Comparison of ENCODE assay signal across 10 cellular contexts in genomic region chr10:69232252-69232651, GRCh38. TPM values are rescaled to one million over a fixed set of nuclear protein-coding genes. Genes with fewer than 3 reads are reported as not detected.
DNase-seq lines count a peak whose midpoint lies in the region; ATAC-seq and TF ChIP-seq lines count a peak whose summit lies in the region.
"Had no signal": no experiment of that assay in that cellular context is flagged by ENCODE, and none has a peak within 500 bp of the region (broad histone marks: within the 10 kb centered on the region; RNA-seq: fewer than 3 reads in every experiment).

No MANE protein-coding gene starts in this region.

- ATAC-seq in GM21526 (IDR thresholded peaks at IDR 0.05; ENCODE audit: low FRiP score, unreplicated experiment) = no peak

- H3K4me1 Mint-ChIP-seq in nephron = peaks cover 14% of the 10 kb centered on the region
- peaks cover 47% of the 10 kb centered on the region for H3K4me1 Mint-ChIP-seq in activated CD4-positive, alpha-beta memory T cell treated with anti-CD3 and anti-CD28 coated beads for 36 hours (ENCODE audit: low read depth)

- no peaks in the 10 kb centered on the region for H3K9me3 Mint-ChIP-seq in nephron
- H3K9me3 Mint-ChIP-seq in activated CD4-positive, alpha-beta memory T cell treated with anti-CD3 and anti-CD28 coated beads for 36 hours = no peaks in the 10 kb centered on the region
- H3K9me3 Mint-ChIP-seq: neural crest cell had no signal

- DNase-seq in Caki2 (ENCODE audit: low read depth) = peak; percentile 86
- DNase-seq in LoVo (ENCODE audit: low spot score) = peak; percentile 74
- DNase-seq in dermis blood vessel endothelial cell = peak; percentile 49
- DNase-seq in activated CD4-positive, alpha-beta memory T cell treated with anti-CD3 and anti-CD28 coated beads for 36 hours = no peak
- DNase-seq in OCI-M1 (lab: John Stamatoyannopoulos, UW) = no peak
- no peak for DNase-seq in mesenteric fat pad (ENCODE audit: low spot score)
- DNase-seq: NCI-H1417 had no signal

- TF ChIP-seq CTCF in nephron (IDR thresholded peaks at IDR 0.05; ENCODE audit: unreplicated experiment in 3 of 3) = no peak

- peak overlapping the region; percentile 85 to 96 (median 94) for H3K27ac Mint-ChIP-seq in nephron
- no peak overlapping the region for H3K27ac Mint-ChIP-seq in activated CD4-positive, alpha-beta memory T cell treated with anti-CD3 and anti-CD28 coated beads for 36 hours

- H3K4me3 Mint-ChIP-seq in nephron = no peak overlapping the region
- H3K4me3 Mint-ChIP-seq in activated CD4-positive, alpha-beta memory T cell treated with anti-CD3 and anti-CD28 coated beads for 36 hours = no peak overlapping the region
- H3K4me3 Mint-ChIP-seq: neural crest cell had no signal

- intact Hi-C loops in activated CD4-positive, alpha-beta memory T cell treated with anti-CD3 and anti-CD28 coated beads for 36 hours (cut with micrococcal nuclease) = no loop called here

- POLR2A ChIA-PET in activated CD4-positive, alpha-beta memory T cell treated with anti-CD3 and anti-CD28 coated beads for 36 hours (lab: Charles Lee) = no interaction called here

- CTCF ChIA-PET in activated CD4-positive, alpha-beta memory T cell treated with anti-CD3 and anti-CD28 coated beads for 36 hours (lab: Charles Lee) = interaction anchor here (5.0 kb wide), 1 partner anchor 175 kb away, joined by 28 read pairs; no protein-coding TSS in a partner anchor

- in situ Hi-C loops in Caki2 (cut with HindIII; ENCODE audit: low pct_unique_long_range_greater_than_20kb, low sequenced_read_pairs) = no loop called here

- peaks cover 34% of the 10 kb centered on the region for H3K27me3 Mint-ChIP-seq in nephron (ENCODE audit: low read depth)
- no peaks in the 10 kb centered on the region for H3K27me3 Mint-ChIP-seq in activated CD4-positive, alpha-beta memory T cell treated with anti-CD3 and anti-CD28 coated beads for 36 hours

- no peaks in the 10 kb centered on the region for H3K36me3 Mint-ChIP-seq in nephron (ENCODE audit: low read depth)
- H3K36me3 Mint-ChIP-seq in activated CD4-positive, alpha-beta memory T cell treated with anti-CD3 and anti-CD28 coated beads for 36 hours = no peaks in the 10 kb centered on the region

RNA-seq across cellular contexts. Expression of gene HKDC1, which starts 12.1 kb away (rescaled TPM):
- total RNA-seq in Caki2 (2014; rRNA removed; shearing (Covaris generic); ENCODE audit: low replicate concordance) = 52.3 and 68.0 TPM in 2 replicates
- total RNA-seq in dermis blood vessel endothelial cell = 0.23 and 0.85 TPM in 2 replicates
- 1 to 10 TPM in 1 of 2 experiments, under 1 TPM in 1; 0.67 to 1.1 TPM for total RNA-seq in activated CD4-positive, alpha-beta memory T cell treated with anti-CD3 and anti-CD28 coated beads for 36 hours
- total RNA-seq in mesenteric fat pad = 0.10 TPM
- total RNA-seq: neural crest cell had no signal

RNA-seq across cellular contexts. Expression of gene HK1, which starts 46.0 kb away (rescaled TPM):
- total RNA-seq in Caki2 (2014; rRNA removed; shearing (Covaris generic); ENCODE audit: low replicate concordance) = 102 and 117 TPM in 2 replicates
- total RNA-seq in dermis blood vessel endothelial cell = 110 and 142 TPM in 2 replicates
- total RNA-seq in activated CD4-positive, alpha-beta memory T cell treated with anti-CD3 and anti-CD28 coated beads for 36 hours = 100 to 1,000 TPM; 213 to 220 TPM
- total RNA-seq in mesenteric fat pad = 109 TPM

RNA-seq across cellular contexts. Expression of gene SUPV3L1, which starts 52.2 kb away (rescaled TPM):
- total RNA-seq in Caki2 (2014; rRNA removed; shearing (Covaris generic); ENCODE audit: low replicate concordance) = 18.0 and 23.5 TPM in 2 replicates
- 18.4 and 27.1 TPM in 2 replicates for total RNA-seq in dermis blood vessel endothelial cell
- 10 to 100 TPM; 45.0 to 47.6 TPM for total RNA-seq in activated CD4-positive, alpha-beta memory T cell treated with anti-CD3 and anti-CD28 coated beads for 36 hours
- total RNA-seq in mesenteric fat pad = 27.0 TPM

Comparison
In these comparisons a context has a peak if more than half of its experiments do, and no peak if none do; other contexts are left out.
1. DNase-seq: peak in Caki2 (single experiment), LoVo (single experiment) and dermis blood vessel endothelial cell (single experiment); none in activated CD4-positive, alpha-beta memory T cell treated with anti-CD3 and anti-CD28 coated beads for 36 hours (single experiment), OCI-M1 (single experiment) and mesenteric fat pad (single experiment).
2. RNA of gene HKDC1, which starts 12.1 kb away (total RNA-seq): 52.3 to 68.0 TPM in Caki2; 0.67 to 1.1 TPM in activated CD4-positive, alpha-beta memory T cell treated with anti-CD3 and anti-CD28 coated beads for 36 hours, 0.23 to 0.85 TPM in dermis blood vessel endothelial cell and 0.10 TPM in mesenteric fat pad (single experiment); every median in the first group is over 10 times any median in the second.